8 cellular contexts compared by ENCODE assay signal in the genomic region with DNA sequence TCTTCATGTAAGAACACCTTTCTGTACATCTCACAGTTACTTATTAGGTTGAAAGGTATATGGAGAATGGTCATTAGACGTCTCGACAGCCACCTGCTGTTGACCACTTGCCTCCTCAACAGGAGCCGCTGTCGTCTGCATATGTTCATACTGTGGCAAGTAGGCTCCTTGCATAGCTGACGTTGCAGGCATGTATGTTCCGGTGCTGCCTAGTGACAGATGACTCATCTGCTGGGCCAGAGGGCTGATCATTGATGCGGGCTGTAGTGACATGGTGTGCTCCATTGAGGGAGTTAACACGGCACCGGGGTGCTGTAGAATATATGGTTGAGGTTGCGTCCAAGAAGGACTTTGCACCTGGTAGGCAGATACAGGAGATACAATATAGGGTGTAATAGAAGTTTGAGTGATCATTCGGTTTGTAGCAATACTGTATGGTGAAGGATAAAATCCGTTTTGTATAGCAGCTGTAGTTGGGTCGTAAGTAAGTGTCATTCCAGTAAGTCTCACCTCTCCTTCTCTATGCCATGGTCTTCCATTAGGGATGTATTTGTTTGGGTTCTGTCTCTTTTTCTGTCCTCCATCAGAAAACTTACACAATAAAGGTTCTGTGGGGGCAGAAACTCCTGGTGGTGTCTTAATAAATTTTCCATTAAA. TPM values are rescaled to one million over a fixed set of nuclear protein-coding genes. Genes with fewer than 3 reads are reported as not detected.
DNase-seq lines count a peak whose midpoint lies in the region; ATAC-seq lines count a peak whose summit lies in the region.
"Not testable (repeated sequence)": the region's sequence is repeated elsewhere in the genome, so short reads cannot be mapped to it uniquely, and the experiment has no call there.

No MANE protein-coding gene starts in this region.

- not testable (repeated sequence) for H3K27ac Mint-ChIP-seq in T-helper 2 cell treated with Interferon-gamma antibody and Interleukin-4, amounts not matched to agents 5 μg/mL and 100 μg/mL, for 36 hours
- H3K27ac Mint-ChIP-seq in immature natural killer cell = peak overlapping the region in 1 of 6 donors; percentile 33

- H3K4me1 Mint-ChIP-seq in T-helper 2 cell treated with Interferon-gamma antibody and Interleukin-4, amounts not matched to agents 5 μg/mL and 100 μg/mL, for 36 hours (ENCODE audit: low read depth) = not testable (repeated sequence)
- peaks cover 6 to 13% of the 10 kb centered on the region in 2 donors for H3K4me1 Mint-ChIP-seq in immature natural killer cell

- not testable (repeated sequence) for H3K9me3 Mint-ChIP-seq in T-helper 2 cell treated with Interferon-gamma antibody and Interleukin-4, amounts not matched to agents 5 μg/mL and 100 μg/mL, for 36 hours; immature natural killer cell

- DNase-seq in DMS53 treated with DMSO at 0.1 percent for 48 hours (lab: John Stamatoyannopoulos, UW; ENCODE audit: unreplicated experiment) (peak; percentile 88), NCI-H2029 (lab: John Stamatoyannopoulos, UW) (peak; percentile 46), amygdala (lab: John Stamatoyannopoulos, UW) (peak in 34 of 56 donors; percentile 0 to 56 (median 10))
- peak; percentile 10 for DNase-seq in T-helper 2 cell treated with Interferon-gamma antibody and Interleukin-4, amounts not matched to agents 5 μg/mL and 100 μg/mL, for 36 hours (ENCODE audit: low spot score)
- not testable (repeated sequence) for DNase-seq in immature natural killer cell
- peak; percentile 18 to 28 for DNase-seq in stimulated activated CD4-positive, alpha-beta T cell treated with anti-CD3 and anti-CD28 coated beads, Interleukin-2, amount 100 ng/mL, for 24 hours

- H3K36me3 Mint-ChIP-seq in T-helper 2 cell treated with Interferon-gamma antibody and Interleukin-4, amounts not matched to agents 5 μg/mL and 100 μg/mL, for 36 hours (ENCODE audit: low read depth); immature natural killer cell: not testable (repeated sequence)

- ATAC-seq in GM19468 (IDR thresholded peaks at IDR 0.05; ENCODE audit: extremely low read depth, unreplicated experiment) (peak; percentile 75), HG03103 (IDR thresholded peaks at IDR 0.05; ENCODE audit: low read depth, unreplicated experiment) (peak; percentile 80)

- peak overlapping the region; percentile 33 for H3K4me3 Mint-ChIP-seq in T-helper 2 cell treated with Interferon-gamma antibody and Interleukin-4, amounts not matched to agents 5 μg/mL and 100 μg/mL, for 36 hours
- peak overlapping the region; percentile 72 to 81 (median 76) for H3K4me3 Mint-ChIP-seq in immature natural killer cell

- H3K27me3 Mint-ChIP-seq in T-helper 2 cell treated with Interferon-gamma antibody and Interleukin-4, amounts not matched to agents 5 μg/mL and 100 μg/mL, for 36 hours (ENCODE audit: low read depth) = peaks cover 46% of the 10 kb centered on the region
- H3K27me3 Mint-ChIP-seq in immature natural killer cell (ENCODE audit: low read depth in 3 of 3) = not testable (repeated sequence)

RNA-seq across cellular contexts. Expression of a gene that starts 45.2 kb away (rescaled TPM):
- polyA plus RNA-seq in immature natural killer cell = 1 to 10 TPM in 1 of 3 donors, under 1 TPM in 1, not detected in 1; 0.53 to 1.2 TPM
